10 cellular contexts compared by ENCODE assay signal in the genomic region with DNA sequence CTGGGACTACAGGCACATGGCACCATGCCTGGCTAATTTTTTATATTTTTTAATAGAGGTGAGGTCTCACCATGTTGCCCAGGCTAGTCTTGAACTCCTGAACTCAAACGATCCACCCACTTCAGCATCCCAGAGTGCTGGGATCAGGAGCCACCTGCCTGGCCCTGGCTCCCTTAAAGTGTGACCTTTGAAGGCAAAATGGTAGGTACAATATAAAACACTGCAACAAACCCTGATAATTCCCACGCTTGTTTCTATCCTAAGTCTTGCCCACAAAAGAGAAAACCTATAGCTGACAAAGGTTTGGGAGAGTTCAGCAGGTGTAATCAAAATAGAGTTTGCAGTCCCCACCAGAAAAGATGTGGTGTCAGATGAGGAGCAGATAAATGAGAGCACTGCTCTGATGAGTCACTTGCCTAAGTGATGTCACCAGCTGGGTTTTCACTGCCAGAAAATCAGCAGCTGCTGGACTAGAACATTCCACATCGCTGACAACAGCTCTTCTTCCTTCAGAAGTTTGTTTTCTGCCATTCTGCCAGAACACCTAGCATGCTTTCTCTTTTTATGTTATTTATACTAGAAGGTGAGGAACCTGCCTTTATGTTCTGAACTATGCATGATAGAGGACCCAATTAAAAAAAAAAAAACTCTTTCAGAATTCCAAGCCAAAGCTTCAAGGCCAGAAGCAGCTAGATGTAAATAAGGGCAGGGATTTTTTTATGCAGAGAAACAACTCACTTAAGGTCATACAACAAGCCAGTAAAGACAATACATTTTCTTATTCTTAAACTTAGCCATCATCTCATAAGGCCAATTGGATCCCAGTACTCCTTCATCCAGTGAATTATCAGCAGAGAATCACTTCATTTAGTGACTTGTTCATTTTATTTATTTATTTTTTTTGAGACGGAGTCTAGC. TPM values are rescaled to one million over a fixed set of nuclear protein-coding genes. Genes with fewer than 3 reads are reported as not detected.
DNase-seq lines count a peak whose midpoint lies in the region; ATAC-seq and TF ChIP-seq lines count a peak whose summit lies in the region.
"Had no signal": no experiment of that assay in that cellular context is flagged by ENCODE, and none has a peak within 500 bp of the region (broad histone marks: within the 10 kb centered on the region; RNA-seq: fewer than 3 reads in every experiment).

No MANE protein-coding gene starts in this region.

- TF ChIP-seq EP300 in SK-N-SH (IDR thresholded peaks at IDR 0.05; ENCODE audit: borderline replicate concordance in 1 of 2, low read depth in 1 of 2, low read length in 1 of 2): peak in 1 of 2 experiments; percentile 61; a peak in 1 of 4 replicates
- no peak for TF ChIP-seq EP300 in gastroesophageal sphincter (IDR thresholded peaks at IDR 0.05)

- no peak for TF ChIP-seq RAD21 in SK-N-SH (IDR thresholded peaks at IDR 0.05; ENCODE audit: low read length)

- H4K20me1 ChIP-seq in SK-N-SH (ENCODE audit: insufficient read depth): no peaks in the 10 kb centered on the region
- no peaks in the 10 kb centered on the region for H4K20me1 ChIP-seq in neural progenitor cell (ENCODE audit: low read depth)

- no peaks in the 10 kb centered on the region for H3K27me3 Mint-ChIP-seq in MCF 10A (ENCODE audit: insufficient read depth, unreplicated experiment)
- no peaks in the 10 kb centered on the region for H3K27me3 Mint-ChIP-seq in neural progenitor cell (ENCODE audit: insufficient read depth, low read depth)

- H3K4me1 Mint-ChIP-seq in MCF 10A (ENCODE audit: insufficient read depth, unreplicated experiment) (peaks cover 6% of the 10 kb centered on the region), neural progenitor cell (no peaks in the 10 kb centered on the region)

- TF ChIP-seq POLR2A in breast epithelium (IDR thresholded peaks at IDR 0.05) (no peak), gastroesophageal sphincter (IDR thresholded peaks at IDR 0.05) (no peak)

- no peak overlapping the region for H2AFZ ChIP-seq in SK-N-SH (ENCODE audit: low read depth)
- no peak overlapping the region for H2AFZ ChIP-seq in neural progenitor cell (replicated peaks)

- peaks cover 10% of the 10 kb centered on the region for H3F3A ChIP-seq in SK-N-SH (replicated peaks; ENCODE audit: insufficient read depth)
- H3F3A ChIP-seq in neural progenitor cell (ENCODE audit: low read depth): no peaks in the 10 kb centered on the region

- H3K4me1 ChIP-seq in breast epithelium (no peaks in the 10 kb centered on the region), SK-N-SH (ENCODE audit: control insufficient read depth in 1 of 2, insufficient read depth in 2 of 2, low read depth in 1 of 2, low read length in 1 of 2) (0 out of 4 replicates have a peak, but pooled peaks cover 0 to 12% of the 10 kb centered on the region in 2 experiments), gastroesophageal sphincter (peaks cover 0 to 11% (median 0%) of the 10 kb centered on the region in 3 donors), neural progenitor cell (no peaks in the 10 kb centered on the region)

- H3K27me3 ChIP-seq in breast epithelium (no peaks in the 10 kb centered on the region), SK-N-SH (ENCODE audit: insufficient read depth) (no peaks in the 10 kb centered on the region), gastroesophageal sphincter (no peaks in the 10 kb centered on the region), neural progenitor cell (no peaks in the 10 kb centered on the region)

- 55% methylated on average over 4 of the region's 4 CpGs for WGBS in SK-N-SH (ENCODE audit: low lambda C conversion rate)
- whole genome bisulfite sequencing in gastroesophageal sphincter (ENCODE audit: low coverage in 1 of 2), 2 donors: 39 to 52% methylated on average over 2 to 4 of the region's 4 CpGs

- H3K79me2 ChIP-seq in SK-N-SH (ENCODE audit: insufficient read depth) (no peaks in the 10 kb centered on the region), neural progenitor cell (ENCODE audit: low read depth) (no peaks in the 10 kb centered on the region)

- H3K9me3 ChIP-seq in breast epithelium: no peaks in the 10 kb centered on the region
- no peaks in the 10 kb centered on the region for H3K9me3 ChIP-seq in SK-N-SH
- H3K9me3 ChIP-seq in gastroesophageal sphincter: no peaks in the 10 kb centered on the region
- no peaks in the 10 kb centered on the region for H3K9me3 ChIP-seq in neural progenitor cell (ENCODE audit: low read depth)
- H3K9me3 ChIP-seq: thoracic aorta had no signal

- ATAC-seq in gastroesophageal sphincter (peak; percentile 87), GM21529 (IDR thresholded peaks at IDR 0.05; ENCODE audit: unreplicated experiment) (no peak)

- H3K4me2 ChIP-seq in SK-N-SH (peak overlapping the region; percentile 11; the same call in 1 of the 2 replicates), neural progenitor cell (no peak overlapping the region)

- H3K27ac ChIP-seq in breast epithelium: no peak overlapping the region
- peak overlapping the region in 1 of 2 experiments; percentile 47; a peak in 1 of 4 replicates for H3K27ac ChIP-seq in SK-N-SH (ENCODE audit: low read depth in 2 of 2, low read length in 1 of 2)
- H3K27ac ChIP-seq in gastroesophageal sphincter: peak overlapping the region in 3 of 4 donors; percentile 25 to 73 (median 35)
- H3K27ac ChIP-seq in temporal lobe (ENCODE audit: low read depth, low read length): peak overlapping the region; percentile 63
- H3K27ac ChIP-seq in neural progenitor cell: no peak overlapping the region
- H3K27ac ChIP-seq: thoracic aorta had no signal

- no peaks in the 10 kb centered on the region for H3K9me3 Mint-ChIP-seq in MCF 10A (ENCODE audit: unreplicated experiment)
- H3K9me3 Mint-ChIP-seq in neural progenitor cell: peaks cover 8% of the 10 kb centered on the region

- no TSS peak for BruUV-seq in MCF 10A (replicated peaks; lab: Mats Ljungman, UMichigan)

- no peak overlapping the region for H3K4me3 ChIP-seq in breast epithelium
- no peak overlapping the region for H3K4me3 ChIP-seq in SK-N-SH (ENCODE audit: low read depth in 2 of 2, low read length in 1 of 2)
- H3K4me3 ChIP-seq in gastroesophageal sphincter: no peak overlapping the region
- no peak overlapping the region for H3K4me3 ChIP-seq in neural progenitor cell
- H3K4me3 ChIP-seq: thoracic aorta had no signal

- DNase-seq in MCF 10A (ENCODE audit: unreplicated experiment) (peak; percentile 76), breast epithelium (ENCODE audit: low spot score in 2 of 2) (no peak), SK-N-SH (no peak), neural progenitor cell (ENCODE audit: low spot score) (no peak), Kasumi-1 (lab: John Stamatoyannopoulos, UW) (no peak)
- DNase-seq: GDM1 had no signal

- CTCF ChIA-PET in MCF 10A (lab: Yijun Ruan, JAX): interaction anchor here (0.6 to 2.8 kb wide), 11 partner anchors 9 to 916 kb away, joined by 3 to 16 read pairs (median 4); no protein-coding TSS in a partner anchor
- CTCF ChIA-PET in SK-N-SH (lab: Yijun Ruan, JAX): interaction anchor here (1.0 to 4.8 kb wide), 4 partner anchors 8 to 269 kb away, joined by 3 to 27 read pairs (median 9); partner anchors contain the start of gene TBRG4

- H3K9me2 ChIP-seq in SK-N-SH: no peaks in the 10 kb centered on the region

- H3K9ac ChIP-seq in SK-N-SH (no peak overlapping the region), neural progenitor cell (no peak overlapping the region)

- H3K36me3 Mint-ChIP-seq in MCF 10A (ENCODE audit: insufficient read depth, unreplicated experiment): peaks cover 4% of the 10 kb centered on the region
- H3K36me3 Mint-ChIP-seq in neural progenitor cell: no peaks in the 10 kb centered on the region

- TF ChIP-seq CTCF in MCF 10A (IDR thresholded peaks at IDR 0.05; ENCODE audit: unreplicated experiment) (no peak), breast epithelium (IDR thresholded peaks at IDR 0.05) (no peak), SK-N-SH (IDR thresholded peaks at IDR 0.05) (no peak), gastroesophageal sphincter (IDR thresholded peaks at IDR 0.05) (no peak), neural progenitor cell (IDR thresholded peaks at IDR 0.05) (no peak)

- POLR2A ChIA-PET in MCF 10A (lab: Yijun Ruan, JAX): interaction anchor here (0.6 to 3.9 kb wide), 20 partner anchors 10 to 286 kb away, joined by 3 to 31 read pairs (median 3); partner anchors contain the start of genes H2AZ2, OGDH and PURB
- POLR2A ChIA-PET in SK-N-SH (lab: Yijun Ruan, JAX): no interaction called here

- H3K4me3 Mint-ChIP-seq in MCF 10A (ENCODE audit: unreplicated experiment) (no peak overlapping the region), neural progenitor cell (no peak overlapping the region)

- intact Hi-C loops in MCF 10A (cut with micrococcal nuclease) (no loop called here), breast epithelium (cut with DNase I; ENCODE audit: low total_unique reads) (no loop called here)

- H3K27ac Mint-ChIP-seq in MCF 10A (ENCODE audit: low read depth, unreplicated experiment) (peak overlapping the region; percentile 73), neural progenitor cell (no peak overlapping the region)

- H3K36me3 ChIP-seq in breast epithelium (no peaks in the 10 kb centered on the region), SK-N-SH (replicated peaks in 1 of 2; ENCODE audit: control insufficient read depth in 1 of 2, insufficient read depth in 2 of 2, low read length in 1 of 2) (no peaks in the 10 kb centered on the region), gastroesophageal sphincter (no peaks in the 10 kb centered on the region), neural progenitor cell (no peaks in the 10 kb centered on the region)
- H3K36me3 ChIP-seq: thoracic aorta had no signal

TF ChIP-seq in SK-N-SH, 30 proteins besides CTCF, POLR2A, EP300 and RAD21 (continues in another document):
- TF ChIP-seq EZH2phosphoT487 (IDR thresholded peaks at IDR 0.05; ENCODE audit: borderline replicate concordance, low read depth): no peak
- no peak for TF ChIP-seq GATA2 (CRISPR knock-in tag; IDR thresholded peaks at IDR 0.05)
- peak; percentile 26; the same call in 1 of the 2 replicates for TF ChIP-seq RXRA (IDR thresholded peaks at IDR 0.05; ENCODE audit: borderline replicate concordance, low read depth)

RNA-seq across cellular contexts. Expression of gene PURB, which starts 18.0 kb away (rescaled TPM):
- 21.3 and 27.9 TPM in 2 replicates for total RNA-seq in MCF 10A (2022)
- 10 to 100 TPM; 22.7 to 27.2 (median 24.9) TPM for total RNA-seq in breast epithelium
- 4.1 and 4.8 TPM in 2 replicates for polyA plus RNA-seq in SK-N-SH (2012; rRNA removed)
- 7.9 and 8.7 TPM in 2 replicates for polyA plus RNA-seq in SK-N-SH (2012; cell fraction: cytosol; rRNA removed)
- polyA plus RNA-seq in SK-N-SH (2012; cell fraction: nucleus; rRNA removed): 3.3 and 5.1 TPM in 2 replicates
- 10 to 100 TPM; 35.0 to 54.3 (median 45.7) TPM for total RNA-seq in gastroesophageal sphincter
- total RNA-seq in temporal lobe: 37.6 TPM
- 18.5 and 26.5 TPM in 2 replicates for total RNA-seq in neural progenitor cell (ENCODE audit: low replicate concordance)

RNA-seq across cellular contexts. Expression of gene H2AZ2, which starts 19.4 kb away (rescaled TPM):
- total RNA-seq in MCF 10A (2022) (138 and 139 TPM in 2 replicates), breast epithelium (100 to 1,000 TPM; 110 to 140 (median 115) TPM), gastroesophageal sphincter (100 to 1,000 TPM; 207 to 242 (median 215) TPM), temporal lobe (177 TPM), neural progenitor cell (ENCODE audit: low replicate concordance) (439 and 462 TPM in 2 replicates)
- polyA plus RNA-seq in SK-N-SH (2012; rRNA removed): 207 and 389 TPM in 2 replicates
- 318 and 348 TPM in 2 replicates for polyA plus RNA-seq in SK-N-SH (2012; cell fraction: cytosol; rRNA removed)
- 80.0 and 111 TPM in 2 replicates for polyA plus RNA-seq in SK-N-SH (2012; cell fraction: nucleus; rRNA removed)

Comparison
In these comparisons a context has a peak if more than half of its experiments do, and no peak if none do; other contexts are left out.
1. H3K27ac ChIP-seq: peak in gastroesophageal sphincter (3 of 4) and temporal lobe (single experiment); none in breast epithelium (0 of 2) and neural progenitor cell (single experiment).